Comparison of ENCODE assay signal across 1 cellular context in the genomic region with DNA sequence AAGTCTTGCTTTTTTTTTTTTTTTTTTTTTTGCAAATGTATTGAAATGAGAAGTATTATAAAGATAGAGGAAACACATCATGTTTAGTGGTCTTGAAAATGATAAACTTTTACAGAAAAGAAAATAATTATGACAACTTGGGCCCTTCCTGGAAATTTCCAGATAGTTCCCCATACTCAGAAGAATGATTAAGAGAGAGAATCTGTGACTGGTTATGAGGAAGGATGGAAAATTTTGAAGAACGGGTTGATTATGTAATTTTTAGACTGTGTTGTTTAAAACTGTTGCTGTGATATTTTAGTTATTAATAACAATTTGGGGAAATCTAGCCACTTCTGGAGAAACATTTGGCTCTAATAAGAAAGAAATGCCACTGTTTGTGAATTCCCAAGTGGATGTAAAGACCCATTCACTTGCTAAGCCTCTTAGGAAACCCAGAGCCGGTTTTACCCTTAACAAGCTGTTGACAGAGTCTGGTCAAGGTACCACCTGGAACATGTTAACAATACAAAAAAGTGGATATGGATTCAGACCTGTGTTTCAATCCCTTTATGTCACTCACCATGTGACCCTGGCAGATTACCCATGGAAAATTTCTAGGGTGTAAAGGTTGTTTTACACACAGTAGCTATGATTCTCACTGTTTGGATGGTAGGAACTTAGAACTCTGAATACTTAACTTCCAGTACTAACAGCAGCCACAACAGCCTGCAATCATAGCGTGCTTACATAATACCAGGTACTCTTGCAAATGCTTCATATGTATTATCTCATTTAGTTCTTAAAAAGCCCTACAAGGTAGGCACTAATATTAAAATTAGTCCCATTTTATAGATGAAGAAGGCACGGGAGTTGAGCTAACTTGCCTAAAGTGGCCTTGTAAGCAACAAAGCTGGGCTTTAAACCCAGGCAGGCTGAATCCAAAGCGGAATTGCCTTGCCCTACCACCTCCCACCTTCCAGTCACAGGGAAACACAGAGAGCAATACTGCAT.
TF ChIP-seq lines count a peak whose summit lies in the region.

No MANE protein-coding gene starts in this region.

TF ChIP-seq in HepG2, 621 proteins besides CTCF, POLR2A, EP300 and RAD21 (continued from another document and continues in another):
- peak; percentile 81; the same call in 1 of the 2 replicates for TF ChIP-seq STAT6 (CRISPR knock-in tag; IDR thresholded peaks at IDR 0.05; ENCODE audit: borderline replicate concordance)
- no peak for TF ChIP-seq ZNF33B (CRISPR knock-in tag; IDR thresholded peaks at IDR 0.05)
- TF ChIP-seq MEF2D (CRISPR knock-in tag; IDR thresholded peaks at IDR 0.05) = no peak
- 0 out of 2 replicates have a peak, but pooled peaks have one; percentile 19 for TF ChIP-seq ZNF232 (CRISPR knock-in tag; IDR thresholded peaks at IDR 0.05; ENCODE audit: borderline replicate concordance)
- TF ChIP-seq ZNF34 (CRISPR knock-in tag; IDR thresholded peaks at IDR 0.05; ENCODE audit: borderline replicate concordance) = no peak
- TF ChIP-seq, protein P1, sequence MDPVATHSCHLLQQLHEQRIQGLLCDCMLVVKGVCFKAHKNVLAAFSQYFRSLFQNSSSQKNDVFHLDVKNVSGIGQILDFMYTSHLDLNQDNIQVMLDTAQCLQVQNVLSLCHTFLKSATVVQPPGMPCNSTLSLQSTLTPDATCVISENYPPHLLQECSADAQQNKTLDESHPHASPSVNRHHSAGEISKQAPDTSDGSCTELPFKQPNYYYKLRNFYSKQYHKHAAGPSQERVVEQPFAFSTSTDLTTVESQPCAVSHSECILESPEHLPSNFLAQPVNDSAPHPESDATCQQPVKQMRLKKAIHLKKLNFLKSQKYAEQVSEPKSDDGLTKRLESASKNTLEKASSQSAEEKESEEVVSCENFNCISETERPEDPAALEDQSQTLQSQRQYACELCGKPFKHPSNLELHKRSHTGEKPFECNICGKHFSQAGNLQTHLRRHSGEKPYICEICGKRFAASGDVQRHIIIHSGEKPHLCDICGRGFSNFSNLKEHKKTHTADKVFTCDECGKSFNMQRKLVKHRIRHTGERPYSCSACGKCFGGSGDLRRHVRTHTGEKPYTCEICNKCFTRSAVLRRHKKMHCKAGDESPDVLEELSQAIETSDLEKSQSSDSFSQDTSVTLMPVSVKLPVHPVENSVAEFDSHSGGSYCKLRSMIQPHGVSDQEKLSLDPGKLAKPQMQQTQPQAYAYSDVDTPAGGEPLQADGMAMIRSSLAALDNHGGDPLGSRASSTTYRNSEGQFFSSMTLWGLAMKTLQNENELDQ (CRISPR knock-in tag; IDR thresholded peaks at IDR 0.05; ENCODE audit: borderline replicate concordance) = no peak
- no peak for TF ChIP-seq ZFYVE20 (CRISPR knock-in tag; IDR thresholded peaks at IDR 0.05; ENCODE audit: borderline replicate concordance, low read depth)
- no peak for TF ChIP-seq ZNF501 (CRISPR knock-in tag; IDR thresholded peaks at IDR 0.05)
- TF ChIP-seq ZNF207 (IDR thresholded peaks at IDR 0.05; ENCODE audit: borderline replicate concordance) = no peak
- TF ChIP-seq FOSL2 (CRISPR knock-in tag; IDR thresholded peaks at IDR 0.05) = peak; percentile 44
- TF ChIP-seq, protein P2, sequence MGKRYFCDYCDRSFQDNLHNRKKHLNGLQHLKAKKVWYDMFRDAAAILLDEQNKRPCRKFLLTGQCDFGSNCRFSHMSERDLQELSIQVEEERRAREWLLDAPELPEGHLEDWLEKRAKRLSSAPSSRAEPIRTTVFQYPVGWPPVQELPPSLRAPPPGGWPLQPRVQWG (CRISPR knock-in tag; IDR thresholded peaks at IDR 0.05; ENCODE audit: borderline replicate concordance, low read depth) = no peak
- TF ChIP-seq ZNF101 (CRISPR knock-in tag; IDR thresholded peaks at IDR 0.05; ENCODE audit: borderline replicate concordance, low read depth) = no peak
- peak; percentile 66 for TF ChIP-seq ASH2L (IDR thresholded peaks at IDR 0.05; ENCODE audit: insufficient read length, low read depth, low read length)
- no peak for TF ChIP-seq CENPX (CRISPR knock-in tag; IDR thresholded peaks at IDR 0.05)
- peak; percentile 88 for TF ChIP-seq HNF4G (IDR thresholded peaks at IDR 0.05; ENCODE audit: borderline replicate concordance, low read depth, low read length)
- TF ChIP-seq HNF4G (CRISPR knock-in tag; IDR thresholded peaks at IDR 0.05; ENCODE audit: borderline replicate concordance, low read depth) = peak; percentile 65; the same call in 1 of the 2 replicates
- TF ChIP-seq ZNF18 (CRISPR knock-in tag; IDR thresholded peaks at IDR 0.05; ENCODE audit: insufficient replicate concordance) = peak; percentile 80
- TF ChIP-seq ZNF367 (CRISPR knock-in tag; IDR thresholded peaks at IDR 0.05; ENCODE audit: borderline replicate concordance) = no peak
- peak; percentile 54; the same call in 1 of the 2 replicates for TF ChIP-seq ATF1 (CRISPR knock-in tag; IDR thresholded peaks at IDR 0.05)
- TF ChIP-seq, protein P3, sequence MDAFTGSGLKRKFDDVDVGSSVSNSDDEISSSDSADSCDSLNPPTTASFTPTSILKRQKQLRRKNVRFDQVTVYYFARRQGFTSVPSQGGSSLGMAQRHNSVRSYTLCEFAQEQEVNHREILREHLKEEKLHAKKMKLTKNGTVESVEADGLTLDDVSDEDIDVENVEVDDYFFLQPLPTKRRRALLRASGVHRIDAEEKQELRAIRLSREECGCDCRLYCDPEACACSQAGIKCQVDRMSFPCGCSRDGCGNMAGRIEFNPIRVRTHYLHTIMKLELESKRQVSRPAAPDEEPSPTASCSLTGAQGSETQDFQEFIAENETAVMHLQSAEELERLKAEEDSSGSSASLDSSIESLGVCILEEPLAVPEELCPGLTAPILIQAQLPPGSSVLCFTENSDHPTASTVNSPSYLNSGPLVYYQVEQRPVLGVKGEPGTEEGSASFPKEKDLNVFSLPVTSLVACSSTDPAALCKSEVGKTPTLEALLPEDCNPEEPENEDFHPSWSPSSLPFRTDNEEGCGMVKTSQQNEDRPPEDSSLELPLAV (CRISPR knock-in tag; conservative IDR thresholded peaks at IDR 0.05; ENCODE audit: low read depth) = no peak
- TF ChIP-seq THAP7 (CRISPR knock-in tag; IDR thresholded peaks at IDR 0.05) = no peak
- peak; percentile 66 for TF ChIP-seq FOXO1 (CRISPR knock-in tag; IDR thresholded peaks at IDR 0.05)
- no peak for TF ChIP-seq ZNF710 (CRISPR knock-in tag; IDR thresholded peaks at IDR 0.05; ENCODE audit: borderline replicate concordance)
- peak; percentile 36; the same call in 1 of the 3 replicates for TF ChIP-seq MXI1 (IDR thresholded peaks at IDR 0.05; ENCODE audit: borderline replicate concordance, low read depth, low read length)
- TF ChIP-seq MED13 (CRISPR knock-in tag; IDR thresholded peaks at IDR 0.05) = 0 out of 2 replicates have a peak, but pooled peaks have one; percentile 34
- no peak; the same call in 1 of the 2 replicates for TF ChIP-seq SKIL (CRISPR knock-in tag; IDR thresholded peaks at IDR 0.05; ENCODE audit: borderline replicate concordance)
- no peak for TF ChIP-seq IRF9 (CRISPR knock-in tag; IDR thresholded peaks at IDR 0.05; ENCODE audit: borderline replicate concordance)
- TF ChIP-seq GATAD1 (CRISPR knock-in tag; IDR thresholded peaks at IDR 0.05) = 0 out of 2 replicates have a peak, but pooled peaks have one; percentile 24
- TF ChIP-seq HDAC2 (CRISPR knock-in tag; IDR thresholded peaks at IDR 0.05) = peak; percentile 67
- no peak for TF ChIP-seq ZNF563 (CRISPR knock-in tag; IDR thresholded peaks at IDR 0.05)
- TF ChIP-seq BORCS8-MEF2B (CRISPR knock-in tag; IDR thresholded peaks at IDR 0.05) = no peak
- peak; percentile 31; the same call in 1 of the 2 replicates for TF ChIP-seq ZNF652 (CRISPR knock-in tag; IDR thresholded peaks at IDR 0.05; ENCODE audit: borderline replicate concordance, low read depth)
- 0 out of 2 replicates have a peak, but pooled peaks have one; percentile 28 for TF ChIP-seq RORA (CRISPR knock-in tag; IDR thresholded peaks at IDR 0.05)
- TF ChIP-seq ZNF224 (CRISPR knock-in tag; IDR thresholded peaks at IDR 0.05) = no peak
- no peak for TF ChIP-seq EED (CRISPR knock-in tag; IDR thresholded peaks at IDR 0.05)
- TF ChIP-seq WIZ (CRISPR knock-in tag; IDR thresholded peaks at IDR 0.05) = no peak
